ENCODE assay signal across 1 cellular context in the genomic region with DNA sequence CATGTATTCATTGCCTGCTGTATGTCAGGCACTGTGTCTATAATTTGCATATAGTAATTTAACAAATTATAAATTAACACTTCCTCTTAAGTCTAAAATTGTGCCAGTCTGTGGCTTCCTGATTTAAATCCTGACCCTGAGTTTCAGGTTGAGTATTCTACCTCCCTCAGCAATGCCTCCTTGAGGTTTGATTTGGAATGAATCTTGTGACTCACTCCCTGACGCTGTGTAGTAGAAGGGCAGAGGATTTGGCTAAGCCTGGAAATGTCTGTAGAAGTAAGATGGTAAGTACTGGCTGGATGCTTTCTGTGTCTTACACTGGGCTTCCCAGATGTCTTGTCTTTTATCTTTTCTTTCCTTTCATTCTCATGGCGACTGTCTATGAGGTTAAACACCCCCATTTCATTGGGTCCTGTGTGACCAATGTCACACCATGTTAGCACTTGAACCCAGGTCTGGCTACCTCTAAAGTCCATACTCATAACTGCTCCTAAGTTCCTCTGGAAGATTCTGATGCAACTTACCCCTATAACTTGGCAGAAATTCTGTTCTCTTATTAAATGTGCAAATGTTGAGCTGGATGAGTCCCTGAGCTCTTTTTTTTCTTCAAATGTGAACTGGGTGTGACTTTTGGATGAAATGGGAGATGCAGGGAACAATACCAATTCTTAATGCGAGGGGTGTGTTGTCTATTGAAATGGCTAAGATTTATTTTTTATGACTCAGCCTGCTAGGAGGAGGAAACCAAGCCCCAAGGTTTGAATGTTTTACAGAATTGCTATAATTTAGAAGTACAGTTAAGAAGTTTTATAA.
TF ChIP-seq lines count a peak whose summit lies in the region.

No MANE protein-coding gene starts in this region.

TF ChIP-seq in H1, 55 proteins besides CTCF, POLR2A, EP300 and RAD21 (continued from another document):
- TF ChIP-seq, protein P1, sequence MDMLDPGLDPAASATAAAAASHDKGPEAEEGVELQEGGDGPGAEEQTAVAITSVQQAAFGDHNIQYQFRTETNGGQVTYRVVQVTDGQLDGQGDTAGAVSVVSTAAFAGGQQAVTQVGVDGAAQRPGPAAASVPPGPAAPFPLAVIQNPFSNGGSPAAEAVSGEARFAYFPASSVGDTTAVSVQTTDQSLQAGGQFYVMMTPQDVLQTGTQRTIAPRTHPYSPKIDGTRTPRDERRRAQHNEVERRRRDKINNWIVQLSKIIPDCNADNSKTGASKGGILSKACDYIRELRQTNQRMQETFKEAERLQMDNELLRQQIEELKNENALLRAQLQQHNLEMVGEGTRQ (IDR thresholded peaks at IDR 0.05; ENCODE audit: low read length) = no peak
- TF ChIP-seq RBBP5 (IDR thresholded peaks at IDR 0.05; ENCODE audit: borderline replicate concordance, low read depth, low read length) (no peak), KDM1A (IDR thresholded peaks at IDR 0.05; ENCODE audit: borderline replicate concordance, low read length) (no peak), SIX5 (IDR thresholded peaks at IDR 0.05; ENCODE audit: low read depth, low read length) (no peak), CTBP2 (IDR thresholded peaks at IDR 0.05; ENCODE audit: borderline replicate concordance, insufficient read depth, insufficient read length, low read length) (no peak), SP4 (IDR thresholded peaks at IDR 0.05; ENCODE audit: low read length) (no peak), ATF2 (IDR thresholded peaks at IDR 0.05; ENCODE audit: low read length) (no peak), RXRA (IDR thresholded peaks at IDR 0.05; ENCODE audit: insufficient read depth, low read depth, low read length) (no peak), E2F6 (IDR thresholded peaks at IDR 0.05) (no peak), SIRT6 (IDR thresholded peaks at IDR 0.05; ENCODE audit: low read length) (no peak), SIN3A (conservative IDR thresholded peaks at IDR 0.05 in 1 of 2, IDR thresholded peaks at IDR 0.05 in 1 of 2; ENCODE audit: low read depth in 1 of 2, low read length in 2 of 2) (no peak)
